8 cellular contexts compared by ENCODE assay signal in genomic region chr17:78356163-78356713, GRCh38. TPM values are rescaled to one million over a fixed set of nuclear protein-coding genes. Genes with fewer than 3 reads are reported as not detected.
A peak's percentile ranks its signal among the peaks of the same experiment; 100 is the strongest.
DNase-seq lines count a peak whose midpoint lies in the region; TF ChIP-seq lines count a peak whose summit lies in the region.

No MANE protein-coding gene starts in this region.

- CTCF ChIA-PET in HEK293 (lab: Yijun Ruan, JAX), result interaction anchor here (0.7 to 9.1 kb wide), 2 partner anchors 65 to 731 kb away, joined by 4 to 137 read pairs; no protein-coding TSS in a partner anchor

- H3K9me3 ChIP-seq in HEK293 (ENCODE audit: control insufficient read depth, insufficient read depth, low read depth, low read length), result no peaks in the 10 kb centered on the region

- POLR2A ChIA-PET in HEK293 (lab: Yijun Ruan, JAX), result interaction anchor here (0.6 to 1.5 kb wide), 2 partner anchors 42 to 1100 kb away, joined by 3 to 6 read pairs; no protein-coding TSS in a partner anchor

- TF ChIP-seq POLR2A in erythroblast (IDR thresholded peaks at IDR 0.05; ENCODE audit: low read length), result no peak

- DNase-seq in GM13977 (ENCODE audit: low spot score) (peak; percentile 96), NCI-H460 (ENCODE audit: extremely low read depth, low read depth) (peak; percentile 72), erythroblast (lab: John Stamatoyannopoulos, UW) (peak; percentile 22 to 41), putamen (ENCODE audit: low spot score) (peak; percentile 68), COLO829 (ENCODE audit: low spot score) (no peak), foreskin melanocyte (no peak)
- peak; percentile 88 for DNase-seq in activated CD8-positive, alpha-beta memory T cell treated with anti-CD3 and anti-CD28 coated beads for 24 hours

- no peak overlapping the region for H3K27ac ChIP-seq in HEK293 (ENCODE audit: extremely low read depth, low read depth, low read length)

- peaks cover 17% of the 10 kb centered on the region for H3K4me1 ChIP-seq in HEK293 (ENCODE audit: control insufficient read depth, insufficient read depth, low read length)

- peaks cover 0 to 18% of the 10 kb centered on the region in 2 experiments; a peak in 1 of 3 replicates for H3K36me3 ChIP-seq in HEK293 (ENCODE audit: control insufficient read depth in 2 of 2, insufficient read depth in 1 of 2, low read length in 2 of 2)

- no peak overlapping the region for H3K4me3 ChIP-seq in HEK293 (ENCODE audit: low read depth, low read length)

- in situ Hi-C loops in GM13977 (cut with MboI; ENCODE audit: low pct_unique_long_range_greater_than_20kb, low sequenced_read_pairs, unreplicated experiment), result no loop called here

- TF ChIP-seq CTCF in GM13977 (IDR thresholded peaks at IDR 0.05; ENCODE audit: extremely low read depth, insufficient read depth, missing control alignments), result peak; percentile 19
- no peak for TF ChIP-seq CTCF in HEK293 (tag by site-specific recombination; IDR thresholded peaks at IDR 0.05)

TF ChIP-seq in HEK293, 187 proteins besides CTCF, POLR2A, EP300 and RAD21:
- TF ChIP-seq GFI1B (tag by site-specific recombination; IDR thresholded peaks at IDR 0.05), result no peak
- TF ChIP-seq, protein P1, sequence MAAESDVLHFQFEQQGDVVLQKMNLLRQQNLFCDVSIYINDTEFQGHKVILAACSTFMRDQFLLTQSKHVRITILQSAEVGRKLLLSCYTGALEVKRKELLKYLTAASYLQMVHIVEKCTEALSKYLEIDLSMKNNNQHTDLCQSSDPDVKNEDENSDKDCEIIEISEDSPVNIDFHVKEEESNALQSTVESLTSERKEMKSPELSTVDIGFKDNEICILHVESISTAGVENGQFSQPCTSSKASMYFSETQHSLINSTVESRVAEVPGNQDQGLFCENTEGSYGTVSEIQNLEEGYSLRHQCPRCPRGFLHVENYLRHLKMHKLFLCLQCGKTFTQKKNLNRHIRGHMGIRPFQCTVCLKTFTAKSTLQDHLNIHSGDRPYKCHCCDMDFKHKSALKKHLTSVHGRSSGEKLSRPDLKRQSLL (tag by site-specific recombination; IDR thresholded peaks at IDR 0.05), result no peak
- TF ChIP-seq ZNF660 (tag by site-specific recombination; IDR thresholded peaks at IDR 0.05), result 0 out of 2 replicates have a peak, but pooled peaks have one; percentile 35
- peak; percentile 48; the same call in 1 of the 2 replicates for TF ChIP-seq BCL11A (tag by site-specific recombination; IDR thresholded peaks at IDR 0.05; ENCODE audit: low read depth)
- no peak for TF ChIP-seq ZNF354C (tag by site-specific recombination; IDR thresholded peaks at IDR 0.05; ENCODE audit: borderline replicate concordance, low read depth)
- peak; percentile 41 for TF ChIP-seq ZIC2 (tag by site-specific recombination; IDR thresholded peaks at IDR 0.05)
- TF ChIP-seq ZNF404 (tag by site-specific recombination; IDR thresholded peaks at IDR 0.05), result no peak
- no peak for TF ChIP-seq ZNF24 (tag by site-specific recombination; IDR thresholded peaks at IDR 0.05)
- TF ChIP-seq ZNF37A (tag by site-specific recombination; IDR thresholded peaks at IDR 0.05), result no peak
- 0 out of 2 replicates have a peak, but pooled peaks have one; percentile 31 for TF ChIP-seq ZBTB7A (tag by site-specific recombination; IDR thresholded peaks at IDR 0.05; ENCODE audit: low read depth)
- 0 out of 2 replicates have a peak, but pooled peaks have one; percentile 13 for TF ChIP-seq ZNF629 (tag by site-specific recombination; IDR thresholded peaks at IDR 0.05)
- TF ChIP-seq GLIS2 (tag by site-specific recombination; IDR thresholded peaks at IDR 0.05), result no peak
- TF ChIP-seq ZNF791 (tag by site-specific recombination; IDR thresholded peaks at IDR 0.05), result no peak
- no peak for TF ChIP-seq ZNF658 (tag by site-specific recombination; IDR thresholded peaks at IDR 0.05)
- 0 out of 2 replicates have a peak, but pooled peaks have one; percentile 35 for TF ChIP-seq ZBTB21 (tag by site-specific recombination; IDR thresholded peaks at IDR 0.05)
- TF ChIP-seq ZBTB48 (tag by site-specific recombination; IDR thresholded peaks at IDR 0.05), result no peak
- peak; percentile 81 for TF ChIP-seq BCL11B (tag by site-specific recombination; IDR thresholded peaks at IDR 0.05; ENCODE audit: low read depth)
- TF ChIP-seq TCF7L2 (IDR thresholded peaks at IDR 0.05; ENCODE audit: borderline replicate concordance, low read depth, low read length), result no peak
- peak; percentile 59; the same call in 1 of the 2 replicates for TF ChIP-seq SP7 (tag by site-specific recombination; IDR thresholded peaks at IDR 0.05)
- peak; percentile 22 for TF ChIP-seq ZNF335 (tag by site-specific recombination; conservative IDR thresholded peaks at IDR 0.05)
- TF ChIP-seq ZBTB17 (tag by site-specific recombination; IDR thresholded peaks at IDR 0.05), result peak; percentile 60; the same call in 1 of the 2 replicates
- TF ChIP-seq ZNF600 (tag by site-specific recombination; IDR thresholded peaks at IDR 0.05), result peak; percentile 20; the same call in 1 of the 2 replicates
- TF ChIP-seq ZNF670 (tag by site-specific recombination; IDR thresholded peaks at IDR 0.05; ENCODE audit: low read depth), result no peak
- no peak for TF ChIP-seq MZF1 (tag by site-specific recombination; IDR thresholded peaks at IDR 0.05; ENCODE audit: borderline replicate concordance)

RNA-seq across cellular contexts. Expression of gene SOCS3, which starts 3.6 kb away (rescaled TPM):
- 404 and 479 TPM in 2 replicates for total RNA-seq in NCI-H460 (2014; rRNA removed; shearing (Covaris generic))
- 239 and 275 TPM in 2 replicates for polyA plus RNA-seq in NCI-H460 (2014; cell fraction: nucleus; rRNA removed)

RNA-seq across cellular contexts. Expression of gene PGS1, which starts 22.2 kb away (rescaled TPM):
- 27.5 and 30.5 TPM in 2 replicates for total RNA-seq in NCI-H460 (2014; rRNA removed; shearing (Covaris generic))
- polyA plus RNA-seq in NCI-H460 (2014; cell fraction: nucleus; rRNA removed), result 123 and 146 TPM in 2 replicates

Comparison
In these comparisons a context has a peak if more than half of its experiments do, and no peak if none do; other contexts are left out.
1. DNase-seq: peak in GM13977 (single experiment), NCI-H460 (single experiment), activated CD8-positive, alpha-beta memory T cell treated with anti-CD3 and anti-CD28 coated beads for 24 hours (single experiment), erythroblast (2 of 2) and putamen (single experiment); none in COLO829 (single experiment) and foreskin melanocyte (single experiment).